In the genomic region with DNA sequence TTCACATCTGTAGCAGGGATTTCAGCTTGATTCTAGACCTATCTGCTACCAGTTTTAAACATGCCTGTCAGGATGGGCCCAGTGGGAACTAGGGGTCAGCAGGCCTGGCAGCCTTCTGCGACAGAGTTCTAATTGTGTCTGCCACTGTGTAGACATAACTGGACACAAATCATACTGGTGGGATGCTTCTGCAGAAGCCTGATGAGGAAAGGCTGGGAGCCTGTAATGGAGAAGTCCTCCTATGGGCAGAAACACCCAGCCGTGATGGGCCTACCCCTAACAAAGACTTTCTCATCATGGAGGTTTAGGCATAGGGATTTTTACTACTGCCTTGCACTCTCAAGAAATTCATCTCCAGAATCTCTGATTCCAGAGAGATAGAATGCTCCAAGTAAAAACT, we compare ENCODE assay signal across 16 cellular contexts.
DNase-seq lines count a peak whose midpoint lies in the region; ATAC-seq, FAIRE-seq and TF ChIP-seq lines count a peak whose summit lies in the region.
"Had no signal": no experiment of that assay in that cellular context is flagged by ENCODE, and none has a peak within 500 bp of the region (broad histone marks: within the 10 kb centered on the region; RNA-seq: fewer than 3 reads in every experiment).

No MANE protein-coding gene starts in this region.

- H3K9me3 ChIP-seq in A549: no peaks in the 10 kb centered on the region
- no peaks in the 10 kb centered on the region for H3K9me3 ChIP-seq in Karpas-422 (ENCODE audit: low read length)
- no peaks in the 10 kb centered on the region for H3K9me3 ChIP-seq in left ventricle myocardium inferior (replicated peaks)
- H3K9me3 ChIP-seq: upper lobe of right lung had no signal

- TF ChIP-seq EP300 in A549 (IDR thresholded peaks at IDR 0.05): no peak

- ATAC-seq in A549: peak; percentile 38 to 52; a peak in 5 of 6 replicates
- ATAC-seq in GM21717 (IDR thresholded peaks at IDR 0.05; ENCODE audit: unreplicated experiment): peak; percentile 7

- H3K4me3 ChIP-seq in A549: peak overlapping the region; percentile 30
- H3K4me3 ChIP-seq in Karpas-422 (ENCODE audit: low read length): peak overlapping the region; percentile 4; the same call in 1 of the 2 replicates
- H3K4me3 ChIP-seq in epithelial cell of proximal tubule (ENCODE audit: low read depth, low read length): peak overlapping the region; percentile 4
- H3K4me3 ChIP-seq in left ventricle myocardium inferior: no peak overlapping the region
- H3K4me3 ChIP-seq: skin epidermis, upper lobe of right lung had no signal

- peak overlapping the region; percentile 64 for H2AFZ ChIP-seq in Karpas-422 (ENCODE audit: low read length)

- no peak for FAIRE-seq in A549 (lab: Jason Lieb, UNC)
- FAIRE-seq: A204.1 had no signal

- intact Hi-C loops in left ventricle myocardium inferior (cut with micrococcal nuclease): no loop called here

- no peaks in the 10 kb centered on the region for H3K36me3 Mint-ChIP-seq in activated naive CD8-positive, alpha-beta T cell treated with anti-CD3 and anti-CD28 coated beads for 36 hours
- H3K36me3 Mint-ChIP-seq: memory B cell had no signal

- CTCF ChIA-PET in A549 (lab: Yijun Ruan, JAX): interaction anchor here (1.3 kb wide), 1 partner anchor 77 kb away, joined by 5 read pairs; no protein-coding TSS in a partner anchor

- H3K79me2 ChIP-seq in Karpas-422 (ENCODE audit: low read length): no peaks in the 10 kb centered on the region

- H3K27ac ChIP-seq in A549 (peak overlapping the region; percentile 25 to 39; a peak in 2 of 6 replicates), Karpas-422 (ENCODE audit: low read length) (no peak overlapping the region), left ventricle myocardium inferior (replicated peaks) (no peak overlapping the region)
- H3K27ac ChIP-seq: skin epidermis, upper lobe of right lung had no signal

- no peaks in the 10 kb centered on the region for H4K20me1 ChIP-seq in Karpas-422 (ENCODE audit: insufficient read depth, low read depth, low read length)

- H3K27me3 Mint-ChIP-seq in activated naive CD8-positive, alpha-beta T cell treated with anti-CD3 and anti-CD28 coated beads for 36 hours: peaks cover 4% of the 10 kb centered on the region

- POLR2A ChIA-PET in A549 (lab: Yijun Ruan, JAX): no interaction called here

- H3K4me2 ChIP-seq in A549 (peak overlapping the region; percentile 79), Karpas-422 (ENCODE audit: low read depth, low read length, poor library complexity, severe bottlenecking) (no peak overlapping the region)

- TF ChIP-seq CTCF in A549 (IDR thresholded peaks at IDR 0.05): no peak
- no peak for TF ChIP-seq CTCF in epithelial cell of proximal tubule (conservative IDR thresholded peaks at IDR 0.05; ENCODE audit: low read depth, low read length)
- TF ChIP-seq CTCF in left ventricle myocardium inferior (IDR thresholded peaks at IDR 0.05; ENCODE audit: borderline replicate concordance): no peak

- no peak for DNase-seq in A549 (ENCODE audit: low read depth in 1 of 2, low spot score in 1 of 2)
- DNase-seq in Karpas-422: no peak
- DNase-seq in epithelial cell of proximal tubule (ENCODE audit: low read depth): no peak
- no peak for DNase-seq in left ventricle myocardium inferior
- DNase-seq in NCI-H2171 (lab: John Stamatoyannopoulos, UW): no peak
- no peak for DNase-seq in activated naive CD8-positive, alpha-beta T cell treated with anti-CD3 and anti-CD28 coated beads for 36 hours
- no peak for DNase-seq in HUDEP-2 (lab: John Stamatoyannopoulos, UW; ENCODE audit: unreplicated experiment in 76 of 76)
- DNase-seq: SIG-M5 had no signal

- no peak overlapping the region for H3K9ac ChIP-seq in Karpas-422 (ENCODE audit: low read length)

- H3K27me3 ChIP-seq in Karpas-422 (ENCODE audit: low read length) (no peaks in the 10 kb centered on the region), left ventricle myocardium inferior (ENCODE audit: low read depth) (no peaks in the 10 kb centered on the region)
- H3K27me3 ChIP-seq: upper lobe of right lung had no signal

- H3K36me3 ChIP-seq in Karpas-422 (ENCODE audit: insufficient read depth, low read length) (no peaks in the 10 kb centered on the region), left ventricle myocardium inferior (no peaks in the 10 kb centered on the region)
- H3K36me3 ChIP-seq: upper lobe of right lung had no signal

- H3K4me1 ChIP-seq in A549 (no peaks in the 10 kb centered on the region), Karpas-422 (ENCODE audit: low read length) (peaks cover 7% of the 10 kb centered on the region), left ventricle myocardium inferior (peaks cover 22% of the 10 kb centered on the region)
- H3K4me1 ChIP-seq: upper lobe of right lung had no signal

- no peak overlapping the region for H3K4me3 Mint-ChIP-seq in activated naive CD8-positive, alpha-beta T cell treated with anti-CD3 and anti-CD28 coated beads for 36 hours
- H3K4me3 Mint-ChIP-seq: activated CD4-positive, alpha-beta memory T cell treated with anti-CD3 and anti-CD28 coated beads, Interleukin-2, amount 10 ng/mL, durations not matched to agents 7 days and 5 days; B cell; H9; memory B cell had no signal

- WGBS in A549 (ENCODE audit: missing lambda C conversion rate): 64% methylated on average over 2 of the region's 2 CpGs

- no peak for TF ChIP-seq POLR2A in A549 (IDR thresholded peaks at IDR 0.05; ENCODE audit: low read length)

- H3K9me3 Mint-ChIP-seq in activated naive CD8-positive, alpha-beta T cell treated with anti-CD3 and anti-CD28 coated beads for 36 hours: no peaks in the 10 kb centered on the region
- H3K9me3 Mint-ChIP-seq: activated CD4-positive, alpha-beta memory T cell treated with anti-CD3 and anti-CD28 coated beads, Interleukin-2, amount 10 ng/mL, durations not matched to agents 7 days and 5 days; H9; memory B cell had no signal

- peaks cover 4% of the 10 kb centered on the region for H3K4me1 Mint-ChIP-seq in activated naive CD8-positive, alpha-beta T cell treated with anti-CD3 and anti-CD28 coated beads for 36 hours
- H3K4me1 Mint-ChIP-seq: memory B cell had no signal

- TF ChIP-seq RAD21 in A549 (conservative IDR thresholded peaks at IDR 0.05 in 1 of 2, IDR thresholded peaks at IDR 0.05 in 1 of 2): no peak

- no peak overlapping the region for H3K27ac Mint-ChIP-seq in activated naive CD8-positive, alpha-beta T cell treated with anti-CD3 and anti-CD28 coated beads for 36 hours
- H3K27ac Mint-ChIP-seq: activated CD4-positive, alpha-beta memory T cell treated with anti-CD3 and anti-CD28 coated beads, Interleukin-2, amount 10 ng/mL, durations not matched to agents 7 days and 5 days; B cell; H9; memory B cell had no signal

- H3K9me2 ChIP-seq in Karpas-422 (replicated peaks; ENCODE audit: insufficient read depth, low read length): no peaks in the 10 kb centered on the region

TF ChIP-seq in A549, 52 proteins besides CTCF, POLR2A, EP300 and RAD21:
- TF ChIP-seq RNF2 (IDR thresholded peaks at IDR 0.05; ENCODE audit: borderline replicate concordance, low read depth): no peak
- TF ChIP-seq ESRRA (IDR thresholded peaks at IDR 0.05; ENCODE audit: borderline replicate concordance, low read length): no peak
- no peak for TF ChIP-seq CEBPB (IDR thresholded peaks at IDR 0.05)
- no peak for TF ChIP-seq MAFK (IDR thresholded peaks at IDR 0.05; ENCODE audit: partially characterized antibody)
- no peak for TF ChIP-seq HEYL (CRISPR knock-in tag; IDR thresholded peaks at IDR 0.05)
- no peak for TF ChIP-seq JUN (IDR thresholded peaks at IDR 0.05)
- TF ChIP-seq ZNF302 (CRISPR knock-in tag; IDR thresholded peaks at IDR 0.05): no peak
- no peak for TF ChIP-seq BHLHE40 (IDR thresholded peaks at IDR 0.05; ENCODE audit: low read depth, low read length)
- no peak for TF ChIP-seq HOXA7 (CRISPR knock-in tag; IDR thresholded peaks at IDR 0.05)
- TF ChIP-seq, protein P1, sequence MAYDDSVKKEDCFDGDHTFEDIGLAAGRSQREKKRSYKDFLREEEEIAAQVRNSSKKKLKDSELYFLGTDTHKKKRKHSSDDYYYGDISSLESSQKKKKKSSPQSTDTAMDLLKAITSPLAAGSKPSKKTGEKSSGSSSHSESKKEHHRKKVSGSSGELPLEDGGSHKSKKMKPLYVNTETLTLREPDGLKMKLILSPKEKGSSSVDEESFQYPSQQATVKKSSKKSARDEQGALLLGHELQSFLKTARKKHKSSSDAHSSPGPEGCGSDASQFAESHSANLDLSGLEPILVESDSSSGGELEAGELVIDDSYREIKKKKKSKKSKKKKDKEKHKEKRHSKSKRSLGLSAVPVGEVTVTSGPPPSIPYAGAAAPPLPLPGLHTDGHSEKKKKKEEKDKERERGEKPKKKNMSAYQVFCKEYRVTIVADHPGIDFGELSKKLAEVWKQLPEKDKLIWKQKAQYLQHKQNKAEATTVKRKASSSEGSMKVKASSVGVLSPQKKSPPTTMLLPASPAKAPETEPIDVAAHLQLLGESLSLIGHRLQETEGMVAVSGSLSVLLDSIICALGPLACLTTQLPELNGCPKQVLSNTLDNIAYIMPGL (CRISPR knock-in tag; IDR thresholded peaks at IDR 0.05; ENCODE audit: borderline replicate concordance): no peak
- no peak for TF ChIP-seq TP53 (CRISPR knock-in tag; IDR thresholded peaks at IDR 0.05)
- TF ChIP-seq FOSB (CRISPR knock-in tag; IDR thresholded peaks at IDR 0.05): no peak
- TF ChIP-seq, protein P2, sequence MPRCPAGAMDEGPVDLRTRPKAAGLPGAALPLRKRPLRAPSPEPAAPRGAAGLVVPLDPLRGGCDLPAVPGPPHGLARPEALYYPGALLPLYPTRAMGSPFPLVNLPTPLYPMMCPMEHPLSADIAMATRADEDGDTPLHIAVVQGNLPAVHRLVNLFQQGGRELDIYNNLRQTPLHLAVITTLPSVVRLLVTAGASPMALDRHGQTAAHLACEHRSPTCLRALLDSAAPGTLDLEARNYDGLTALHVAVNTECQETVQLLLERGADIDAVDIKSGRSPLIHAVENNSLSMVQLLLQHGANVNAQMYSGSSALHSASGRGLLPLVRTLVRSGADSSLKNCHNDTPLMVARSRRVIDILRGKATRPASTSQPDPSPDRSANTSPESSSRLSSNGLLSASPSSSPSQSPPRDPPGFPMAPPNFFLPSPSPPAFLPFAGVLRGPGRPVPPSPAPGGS (IDR thresholded peaks at IDR 0.05): no peak
- TF ChIP-seq CBX8 (IDR thresholded peaks at IDR 0.05): no peak

Comparison
In these comparisons a context has a peak if more than half of its experiments do, and no peak if none do; other contexts are left out.
1. H3K27ac ChIP-seq: peak in A549 (2 of 2); none in Karpas-422 (single experiment) and left ventricle myocardium inferior (single experiment).